Comparison of ENCODE assay signal across 11 cellular contexts in the genomic region with DNA sequence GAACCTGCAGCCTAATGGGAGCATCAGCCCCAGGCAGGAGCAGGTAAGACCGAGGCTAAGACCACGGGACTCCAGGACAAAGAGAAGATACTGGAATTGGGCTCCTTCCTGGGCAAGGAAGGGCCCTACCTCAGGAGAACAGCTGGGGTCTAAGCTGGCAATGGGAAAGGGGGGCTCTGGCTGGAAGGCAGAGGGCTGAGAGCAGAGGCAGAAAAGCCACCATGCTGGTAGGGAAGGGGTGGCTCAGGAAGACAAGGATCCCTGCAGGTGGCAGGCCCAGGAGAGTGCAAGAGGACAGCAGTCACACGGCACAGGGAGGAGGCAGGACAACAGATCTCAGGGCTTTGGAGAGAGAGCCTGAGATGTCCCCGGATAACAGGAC.
"Had no signal": no experiment of that assay in that cellular context is flagged by ENCODE, and none has a peak within 500 bp of the region (broad histone marks: within the 10 kb centered on the region; RNA-seq: fewer than 3 reads in every experiment).

No MANE protein-coding gene starts in this region.

- H3K36me3 ChIP-seq: breast epithelium, gastroesophageal sphincter, prostate gland, right lobe of liver, tibial artery had no signal

- H3K27ac ChIP-seq: breast epithelium, gastroesophageal sphincter, prostate gland, right lobe of liver, tibial artery had no signal

- H3K36me3 Mint-ChIP-seq: naive B cell; stimulated activated memory B cell treated with anti-CD40 and anti-IgM and Interleukin-4, amounts not matched to agents 10 μg/mL and 1 μg/mL and 100 μg/mL, for 72 hours had no signal

- H3K27me3 Mint-ChIP-seq: activated naive CD8-positive, alpha-beta T cell treated with anti-CD3 and anti-CD28 coated beads, Interleukin-2, amount 50 U/mL, for 24 hours had no signal

- H3K4me3 ChIP-seq: breast epithelium, gastroesophageal sphincter, prostate gland, right lobe of liver, tibial artery had no signal

- DNase-seq: activated naive CD4-positive, alpha-beta T cell treated with anti-CD3 and anti-CD28 coated beads for 36 hours; activated naive CD8-positive, alpha-beta T cell treated with anti-CD3 and anti-CD28 coated beads, Interleukin-2, amount 50 U/mL, for 24 hours; mammary epithelial cell; naive B cell; right lobe of liver; SW 1271 had no signal

- H3K27ac Mint-ChIP-seq: activated naive CD4-positive, alpha-beta T cell treated with anti-CD3 and anti-CD28 coated beads for 36 hours; activated naive CD8-positive, alpha-beta T cell treated with anti-CD3 and anti-CD28 coated beads, Interleukin-2, amount 50 U/mL, for 24 hours; naive B cell; stimulated activated memory B cell treated with anti-CD40 and anti-IgM and Interleukin-4, amounts not matched to agents 10 μg/mL and 1 μg/mL and 100 μg/mL, for 72 hours had no signal

- H3K4me3 Mint-ChIP-seq: activated naive CD4-positive, alpha-beta T cell treated with anti-CD3 and anti-CD28 coated beads for 36 hours; activated naive CD8-positive, alpha-beta T cell treated with anti-CD3 and anti-CD28 coated beads, Interleukin-2, amount 50 U/mL, for 24 hours; stimulated activated memory B cell treated with anti-CD40 and anti-IgM and Interleukin-4, amounts not matched to agents 10 μg/mL and 1 μg/mL and 100 μg/mL, for 72 hours had no signal

- H3K27me3 ChIP-seq: gastroesophageal sphincter, right lobe of liver had no signal

- H3K9me3 ChIP-seq: breast epithelium, gastroesophageal sphincter, prostate gland, right lobe of liver, tibial artery had no signal

- H3K4me1 ChIP-seq: breast epithelium, prostate gland, right lobe of liver, tibial artery had no signal

- H3K9me3 Mint-ChIP-seq: activated naive CD4-positive, alpha-beta T cell treated with anti-CD3 and anti-CD28 coated beads for 36 hours; activated naive CD8-positive, alpha-beta T cell treated with anti-CD3 and anti-CD28 coated beads, Interleukin-2, amount 50 U/mL, for 24 hours; stimulated activated memory B cell treated with anti-CD40 and anti-IgM and Interleukin-4, amounts not matched to agents 10 μg/mL and 1 μg/mL and 100 μg/mL, for 72 hours had no signal
